Comparison of ENCODE assay signal across 8 cellular contexts in genomic region chrX:48957827-48958634, GRCh38. TPM values are rescaled to one million over a fixed set of nuclear protein-coding genes. Genes with fewer than 3 reads are reported as not detected.
DNase-seq lines count a peak whose midpoint lies in the region; ATAC-seq and TF ChIP-seq lines count a peak whose summit lies in the region.

No MANE protein-coding gene starts in this region.

- dilution Hi-C loops in IMR-90 (cut with HindIII; ENCODE audit: low sequenced_read_pairs, unreplicated experiment) = no loop called here

- H3K9ac ChIP-seq in IMR-90 (ENCODE audit: low read depth, low read length) = peak overlapping the region; percentile 78

- no peaks in the 10 kb centered on the region; the same call in none of the 2 replicates for H3K9me1 ChIP-seq in IMR-90 (ENCODE audit: insufficient read depth, low read length)

- no peaks in the 10 kb centered on the region for H3K9me2 ChIP-seq in OCI-LY7 (ENCODE audit: insufficient read depth, low read length)

- H2BK5ac ChIP-seq in IMR-90 (ENCODE audit: low read depth, low read length, poor library complexity, severe bottlenecking) = peak overlapping the region; percentile 98

- peaks cover 2% of the 10 kb centered on the region for H3K4me1 ChIP-seq in IMR-90 (ENCODE audit: control insufficient read depth, insufficient read depth, low read length)
- H3K4me1 ChIP-seq in OCI-LY7 (ENCODE audit: insufficient read depth, low read length, poor library complexity, severe bottlenecking) = peaks cover 56% of the 10 kb centered on the region
- peaks cover 58% of the 10 kb centered on the region for H3K4me1 ChIP-seq in mononuclear cell (ENCODE audit: insufficient read depth, low read length)

- H2BK15ac ChIP-seq in IMR-90 (ENCODE audit: low read depth, low read length) = no peak overlapping the region; the same call in 2 of the 3 replicates

- peak overlapping the region; percentile 87 for H2AK9ac ChIP-seq in IMR-90 (replicated peaks; ENCODE audit: low read depth, low read length, poor library complexity)

- 0 out of 2 replicates have a peak overlapping the region, but pooled peaks have one; percentile 57 for H2BK20ac ChIP-seq in IMR-90 (ENCODE audit: low read depth, low read length)

- in situ Hi-C loops in IMR-90 (cut with MboI; ENCODE audit: low sequenced_read_pairs) = loop anchor here (25.0 kb wide), 1 partner anchor 104 kb away; the partner anchor contains the start of genes CCDC120 and PRAF2

- peak overlapping the region; percentile 93 for H2AK5ac ChIP-seq in IMR-90 (ENCODE audit: low read depth, low read length)

- TSS peak; percentile 81 for BruUV-seq in IMR-90 (replicated peaks; lab: Mats Ljungman, UMichigan)
- TSS peak; percentile 69 for BruUV-seq in OCI-LY7 (replicated peaks; lab: Mats Ljungman, UMichigan)

- H2AFZ ChIP-seq in IMR-90 (replicated peaks; ENCODE audit: low read length, poor library complexity) (peak overlapping the region; percentile 98), OCI-LY7 (ENCODE audit: low read length) (no peak overlapping the region; the same call in 1 of the 2 replicates)

- H3K79me1 ChIP-seq in IMR-90 (ENCODE audit: low read depth in 1 of 2, low read length in 2 of 2) = peaks cover 4 to 45% of the 10 kb centered on the region in 2 experiments; a peak in 3 of 4 replicates

- peak overlapping the region; percentile 91; the same call in 1 of the 2 replicates for H2BK120ac ChIP-seq in IMR-90 (ENCODE audit: low read depth, low read length)

- peaks cover 44% of the 10 kb centered on the region for H3K79me2 ChIP-seq in OCI-LY7 (ENCODE audit: insufficient read depth, low read depth, low read length)

- peak overlapping the region; percentile 76 to 98 for H4K8ac ChIP-seq in IMR-90 (ENCODE audit: low read depth in 2 of 2, low read length in 2 of 2)

- H3K4ac ChIP-seq in IMR-90 (ENCODE audit: low read depth, low read length) = peak overlapping the region; percentile 100

- H3K4me3 ChIP-seq in IMR-90 (ENCODE audit: insufficient read depth, low read depth, low read length) = peak overlapping the region; percentile 78
- peak overlapping the region; percentile 91 for H3K4me3 ChIP-seq in OCI-LY7 (ENCODE audit: low read depth, low read length, poor library complexity, severe bottlenecking)
- H3K4me3 ChIP-seq in epithelial cell of esophagus (ENCODE audit: low read length) = peak overlapping the region; percentile 65
- peak overlapping the region; percentile 53 for H3K4me3 ChIP-seq in mononuclear cell (ENCODE audit: low read length)

- peak overlapping the region; percentile 96; the same call in 1 of the 2 replicates for H3K23ac ChIP-seq in IMR-90 (ENCODE audit: low read depth, low read length)

- H3K9me3 ChIP-seq in IMR-90 (ENCODE audit: control insufficient read depth, insufficient read depth, low read length) = no peaks in the 10 kb centered on the region
- no peaks in the 10 kb centered on the region for H3K9me3 ChIP-seq in OCI-LY7 (ENCODE audit: low read length)
- H3K9me3 ChIP-seq in mononuclear cell (ENCODE audit: low read depth, low read length) = no peaks in the 10 kb centered on the region

- H3K4me2 ChIP-seq in IMR-90 (ENCODE audit: low read depth, low read length) (peak overlapping the region; percentile 66), OCI-LY7 (ENCODE audit: low read length) (peak overlapping the region; percentile 86)

- H4K20me1 ChIP-seq in IMR-90 (ENCODE audit: insufficient read depth, low read length) = peaks cover 18% of the 10 kb centered on the region; the same call in 1 of the 2 replicates
- no peaks in the 10 kb centered on the region for H4K20me1 ChIP-seq in OCI-LY7 (ENCODE audit: insufficient read depth, low read length)

- intact Hi-C loops in IMR-90 (cut with micrococcal nuclease) = loop anchor here (1.0 kb wide), 1 partner anchor 85 kb away; the partner anchor contains the start of gene TFE3
- intact Hi-C loops in OCI-LY7 (cut with micrococcal nuclease; ENCODE audit: unreplicated experiment) = loop anchor here (2.0 to 5.0 kb wide), 3 partner anchors 19 to 221 kb away; partner anchors contain the start of gene PIM2

- peak overlapping the region; percentile 89 for H3K27ac ChIP-seq in IMR-90 (ENCODE audit: insufficient read depth, low read length)
- peak overlapping the region; percentile 93 for H3K27ac ChIP-seq in OCI-LY7 (ENCODE audit: low read depth, low read length, poor library complexity, severe bottlenecking)

- CTCF ChIA-PET in IMR-90 (lab: Yijun Ruan, JAX) = interaction anchor here (0.6 to 1.0 kb wide), 2 partner anchors 14 to 209 kb away, joined by 3 read pairs; partner anchors contain the start of gene KCND1
- CTCF ChIA-PET in OCI-LY7 (lab: Charles Lee; ENCODE audit: unreplicated experiment) = interaction anchor here (0.7 kb wide), 1 partner anchor 219 kb away, joined by 3 read pairs; no protein-coding TSS in a partner anchor

- peak; percentile 94 for DNase-seq in DMS 273 treated with DMSO at 0.1 percent for 48 hours (lab: John Stamatoyannopoulos, UW)
- DNase-seq in IMR-90 = peak; percentile 98
- peak; percentile 96 for DNase-seq in OCI-LY7 (ENCODE audit: low spot score)
- peak; percentile 84 for DNase-seq in activated T-cell treated with anti-CD3 and anti-CD28 coated beads for 4 hours
- peak; percentile 97 for DNase-seq in epithelial cell of esophagus (ENCODE audit: low read depth)
- DNase-seq in stimulated activated CD8-positive, alpha-beta memory T cell treated with anti-CD3 and anti-CD28 coated beads, Interleukin-2, amount 100 ng/mL, for 48 hours (ENCODE audit: low read depth in 2 of 2) = peak; percentile 82 to 85

- POLR2A ChIA-PET in IMR-90 (lab: Charles Lee; ENCODE audit: unreplicated experiment) = interaction anchor here (0.5 to 1.2 kb wide), 3 partner anchors 85 to 165 kb away, joined by 3 to 13 read pairs (median 3); partner anchors contain the start of genes TFE3 and WDR45
- POLR2A ChIA-PET in OCI-LY7 (lab: Charles Lee) = interaction anchor here (0.6 to 2.0 kb wide), 10 partner anchors 9 to 153 kb away, joined by 3 to 5 read pairs (median 3); no protein-coding TSS in a partner anchor

- peak; percentile 92 for TF ChIP-seq POLR2A in IMR-90 (IDR thresholded peaks at IDR 0.05; ENCODE audit: low read depth, low read length)

- peak overlapping the region; percentile 91 for H3K18ac ChIP-seq in IMR-90 (ENCODE audit: low read depth, low read length)

- H4K91ac ChIP-seq in IMR-90 (ENCODE audit: insufficient read depth, low read depth, low read length) = peak overlapping the region; percentile 98

- H3K36me3 ChIP-seq in IMR-90 (ENCODE audit: control insufficient read depth, insufficient read depth, low read length) = peaks cover 12% of the 10 kb centered on the region; the same call in 1 of the 2 replicates
- peaks cover 28% of the 10 kb centered on the region for H3K36me3 ChIP-seq in OCI-LY7 (ENCODE audit: insufficient read depth, low read length)

- WGBS in IMR-90 (ENCODE audit: extremely low coverage in 2 of 2, insufficient read length in 1 of 2), 2 experiments = 35% methylated on average over 24 of the region's 66 CpGs; no CpG with 5 or more reads in 1 of the 2 experiments

- H4K5ac ChIP-seq in IMR-90 (ENCODE audit: low read depth, low read length) = peak overlapping the region; percentile 92

- H3K56ac ChIP-seq in IMR-90 (ENCODE audit: extremely low read depth, insufficient read depth, low read length) = peak overlapping the region; percentile 89

- no peak for TF ChIP-seq RAD21 in IMR-90 (IDR thresholded peaks at IDR 0.05; ENCODE audit: low read length)

- H3K14ac ChIP-seq in IMR-90 (replicated peaks; ENCODE audit: low read depth, low read length) = peak overlapping the region; percentile 99

- ATAC-seq in GM21529 (IDR thresholded peaks at IDR 0.05; ENCODE audit: unreplicated experiment) = peak; percentile 84
- peak; percentile 89 for ATAC-seq in IMR-90 (ENCODE audit: low read depth)

- TF ChIP-seq CTCF in IMR-90 (conservative IDR thresholded peaks at IDR 0.05; ENCODE audit: low read depth, low read length) = no peak
- TF ChIP-seq CTCF in OCI-LY7 (conservative IDR thresholded peaks at IDR 0.05; ENCODE audit: low read length) = no peak
- no peak for TF ChIP-seq CTCF in epithelial cell of esophagus (IDR thresholded peaks at IDR 0.05; ENCODE audit: insufficient read depth, low read depth, low read length, missing control alignments)

- H3K27me3 ChIP-seq in IMR-90 (ENCODE audit: control insufficient read depth, insufficient read depth, low read length) (no peaks in the 10 kb centered on the region), mononuclear cell (ENCODE audit: insufficient read depth, low read length) (no peaks in the 10 kb centered on the region)

RNA-seq across cellular contexts. Expression of gene OTUD5, which starts 0.6 kb away (rescaled TPM):
- 30.6 and 31.7 TPM in 2 replicates for total RNA-seq in IMR-90 (2012; rRNA removed)
- polyA plus RNA-seq in IMR-90 (2012; rRNA removed) = 48.3 and 50.4 TPM in 2 replicates
- 38.0 and 48.9 TPM in 2 replicates for polyA plus RNA-seq in IMR-90 (2012; cell fraction: cytosol; rRNA removed)
- polyA plus RNA-seq in IMR-90 (2012; cell fraction: nucleus; rRNA removed; ENCODE audit: low replicate concordance) = 99.0 and 150 TPM in 2 replicates
- total RNA-seq in OCI-LY7 (2014; rRNA removed; shearing (Covaris generic)) = 33.3 and 38.5 TPM in 2 replicates
- total RNA-seq in OCI-LY7 (2022) = 51.7 and 55.7 TPM in 2 replicates
- total RNA-seq in mononuclear cell = 56.1 TPM

RNA-seq across cellular contexts. Expression of gene KCND1, which starts 13.6 kb away (rescaled TPM):
- total RNA-seq in IMR-90 (2012; rRNA removed) = 0.28 and 0.36 TPM in 2 replicates
- polyA plus RNA-seq in IMR-90 (2012; rRNA removed) = 1.8 and 1.9 TPM in 2 replicates
- 1.0 and 2.2 TPM in 2 replicates for polyA plus RNA-seq in IMR-90 (2012; cell fraction: cytosol; rRNA removed)
- polyA plus RNA-seq in IMR-90 (2012; cell fraction: nucleus; rRNA removed; ENCODE audit: low replicate concordance) = 5.1 and 6.4 TPM in 2 replicates
- total RNA-seq in OCI-LY7 (2014; rRNA removed; shearing (Covaris generic)) = 4.0 and 7.6 TPM in 2 replicates
- total RNA-seq in OCI-LY7 (2022) = 8.8 and 13.6 TPM in 2 replicates
- 1.2 TPM for total RNA-seq in mononuclear cell

RNA-seq across cellular contexts. Expression of gene PIM2, which starts 39.2 kb away (rescaled TPM):
- total RNA-seq in IMR-90 (2012; rRNA removed) (6.9 and 7.3 TPM in 2 replicates), OCI-LY7 (2022) (146 and 148 TPM in 2 replicates), mononuclear cell (239 TPM)
- polyA plus RNA-seq in IMR-90 (2012; rRNA removed) = 8.1 and 9.4 TPM in 2 replicates
- 4.8 and 6.5 TPM in 2 replicates for polyA plus RNA-seq in IMR-90 (2012; cell fraction: cytosol; rRNA removed)
- polyA plus RNA-seq in IMR-90 (2012; cell fraction: nucleus; rRNA removed; ENCODE audit: low replicate concordance) = 19.3 and 20.5 TPM in 2 replicates
- 41.7 and 60.3 TPM in 2 replicates for total RNA-seq in OCI-LY7 (2014; rRNA removed; shearing (Covaris generic))

RNA-seq across cellular contexts. Expression of gene GRIPAP1, which starts 44.0 kb away (rescaled TPM):
- total RNA-seq in IMR-90 (2012; rRNA removed) (17.9 and 20.8 TPM in 2 replicates), OCI-LY7 (2022) (95.9 and 98.3 TPM in 2 replicates), mononuclear cell (24.9 TPM)
- 21.4 and 25.0 TPM in 2 replicates for polyA plus RNA-seq in IMR-90 (2012; rRNA removed)
- 14.3 and 14.7 TPM in 2 replicates for polyA plus RNA-seq in IMR-90 (2012; cell fraction: cytosol; rRNA removed)
- 70.1 and 115 TPM in 2 replicates for polyA plus RNA-seq in IMR-90 (2012; cell fraction: nucleus; rRNA removed; ENCODE audit: low replicate concordance)
- total RNA-seq in OCI-LY7 (2014; rRNA removed; shearing (Covaris generic)) = 27.5 and 42.7 TPM in 2 replicates

RNA-seq across cellular contexts. Expression of gene SLC35A2, which starts 46.6 kb away (rescaled TPM):
- total RNA-seq in IMR-90 (2012; rRNA removed) = 10.8 and 12.5 TPM in 2 replicates
- polyA plus RNA-seq in IMR-90 (2012; rRNA removed) = 48.3 and 53.0 TPM in 2 replicates
- 51.6 and 70.4 TPM in 2 replicates for polyA plus RNA-seq in IMR-90 (2012; cell fraction: cytosol; rRNA removed)
- 27.3 and 57.6 TPM in 2 replicates for polyA plus RNA-seq in IMR-90 (2012; cell fraction: nucleus; rRNA removed; ENCODE audit: low replicate concordance)
- total RNA-seq in OCI-LY7 (2014; rRNA removed; shearing (Covaris generic)) = 7.1 and 9.9 TPM in 2 replicates
- total RNA-seq in OCI-LY7 (2022) = 18.4 and 22.2 TPM in 2 replicates
- total RNA-seq in mononuclear cell = 8.5 TPM

Comparison
In these comparisons a context has a peak if more than half of its experiments do, and no peak if none do; other contexts are left out.
1. Peak in every context shown above with its lines: DNase-seq, ATAC-seq, H3K4me3 ChIP-seq and H3K27ac ChIP-seq.